ENCODE assay signal across 11 cellular contexts in the genomic region with DNA sequence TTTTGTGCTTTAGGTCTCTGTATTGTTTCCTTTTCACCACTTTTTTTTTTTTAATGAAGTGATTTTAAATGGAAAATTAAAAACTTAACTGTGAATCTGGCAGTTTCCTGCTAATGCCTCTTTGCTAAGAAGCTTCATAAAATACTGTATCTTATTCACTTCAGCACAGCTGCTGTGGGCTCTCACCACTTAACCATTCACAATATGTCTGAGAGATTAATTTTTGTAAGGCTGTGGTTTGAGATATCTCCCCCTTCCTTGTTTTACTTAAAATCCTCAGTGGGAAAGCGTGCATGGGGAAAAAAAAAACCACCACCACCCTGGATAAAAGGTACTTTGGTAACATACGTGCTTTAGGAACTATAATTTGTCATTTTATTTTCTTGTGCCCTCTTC.
DNase-seq lines count a peak whose midpoint lies in the region; ATAC-seq lines count a peak whose summit lies in the region.
"Had no signal": no experiment of that assay in that cellular context is flagged by ENCODE, and none has a peak within 500 bp of the region (broad histone marks: within the 10 kb centered on the region; RNA-seq: fewer than 3 reads in every experiment).

No MANE protein-coding gene starts in this region.

- H3K27me3 ChIP-seq in thymus (ENCODE audit: control insufficient read depth, insufficient read depth): no peaks in the 10 kb centered on the region

- H3K4me3 ChIP-seq in thymus (ENCODE audit: low read length): no peak overlapping the region
- H3K4me3 ChIP-seq: K562 had no signal

- ATAC-seq in activated T-cell treated with anti-CD3 and anti-CD28 coated beads, Interleukin-2, amount 50 U/mL, for 4 hours: peak; percentile 12 to 22
- ATAC-seq in T-cell (replicated peaks in 1 of 4): peak in 1 of 4 experiments; percentile 34
- ATAC-seq in HG02571 (IDR thresholded peaks at IDR 0.05; ENCODE audit: unreplicated experiment): no peak
- ATAC-seq: K562 had no signal

- peak overlapping the region; percentile 67 for H3K27ac ChIP-seq in thymus (ENCODE audit: low read depth)
- H3K27ac ChIP-seq: C4-2B had no signal

- DNase-seq in activated T-cell treated with anti-CD3 and anti-CD28 coated beads, Interleukin-2, amount 50 U/mL, for 4 hours: no peak
- DNase-seq in activated T-cell treated with anti-CD3 and anti-CD28 coated beads, Interleukin-2, amount 50 U/mL, for 1 hour: no peak
- DNase-seq in T-cell (no peak), iris pigment epithelial cell (ENCODE audit: low read depth) (peak; percentile 50), HuH-7.5 (ENCODE audit: low spot score) (no peak), anterior cingulate cortex (lab: John Stamatoyannopoulos, UW) (no peak)
- DNase-seq: SHP77 treated with DMSO at 0.1 percent for 48 hours had no signal

- peaks cover 3% of the 10 kb centered on the region for H3K36me3 ChIP-seq in thymus (ENCODE audit: control insufficient read depth, insufficient read depth)

- no peaks in the 10 kb centered on the region for H3K9me3 Mint-ChIP-seq in activated T-cell treated with anti-CD3 and anti-CD28 coated beads, Interleukin-2, amount 50 U/mL, for 4 hours
- no peaks in the 10 kb centered on the region for H3K9me3 Mint-ChIP-seq in T-cell

- peaks cover 94% of the 10 kb centered on the region for H3K4me1 Mint-ChIP-seq in activated T-cell treated with anti-CD3 and anti-CD28 coated beads, Interleukin-2, amount 50 U/mL, for 4 hours (ENCODE audit: low read depth)
- H3K4me1 Mint-ChIP-seq in T-cell: peaks cover 72 to 91% (median 79%) of the 10 kb centered on the region in 3 donors

- H3K36me3 Mint-ChIP-seq in activated T-cell treated with anti-CD3 and anti-CD28 coated beads, Interleukin-2, amount 50 U/mL, for 4 hours (ENCODE audit: insufficient read depth): peaks cover 29% of the 10 kb centered on the region
- H3K36me3 Mint-ChIP-seq in T-cell: peaks cover 21% of the 10 kb centered on the region

- CTCF ChIA-PET in T-cell (lab: Charles Lee): interaction anchor here in 1 of 2 donors (0.6 kb wide), 1 partner anchor 31 kb away, joined by 7 read pairs; no protein-coding TSS in a partner anchor

- no peaks in the 10 kb centered on the region for H3K9me3 ChIP-seq in thymus (ENCODE audit: control insufficient read depth)

- peak overlapping the region; percentile 91 to 94 for H3K27ac Mint-ChIP-seq in T-cell

- WGBS in thymus: 10% methylated on average over 2 of the region's 2 CpGs

- peak overlapping the region; percentile 32 for H3K4me3 Mint-ChIP-seq in activated T-cell treated with anti-CD3 and anti-CD28 coated beads, Interleukin-2, amount 50 U/mL, for 4 hours
- H3K4me3 Mint-ChIP-seq in T-cell: peak overlapping the region in 2 of 3 donors; percentile 64 to 71

- POLR2A ChIA-PET in T-cell (lab: Charles Lee): interaction anchor here in 1 of 2 donors (0.6 kb wide), 2 partner anchors 173 to 285 kb away, joined by 3 to 4 read pairs; no protein-coding TSS in a partner anchor

- H3K27me3 Mint-ChIP-seq in activated T-cell treated with anti-CD3 and anti-CD28 coated beads, Interleukin-2, amount 50 U/mL, for 4 hours (ENCODE audit: low read depth): no peaks in the 10 kb centered on the region
- no peaks in the 10 kb centered on the region for H3K27me3 Mint-ChIP-seq in T-cell

- H3K4me1 ChIP-seq in thymus (ENCODE audit: control insufficient read depth, insufficient read depth, low read length): peaks cover 60% of the 10 kb centered on the region
